In the genomic region with DNA sequence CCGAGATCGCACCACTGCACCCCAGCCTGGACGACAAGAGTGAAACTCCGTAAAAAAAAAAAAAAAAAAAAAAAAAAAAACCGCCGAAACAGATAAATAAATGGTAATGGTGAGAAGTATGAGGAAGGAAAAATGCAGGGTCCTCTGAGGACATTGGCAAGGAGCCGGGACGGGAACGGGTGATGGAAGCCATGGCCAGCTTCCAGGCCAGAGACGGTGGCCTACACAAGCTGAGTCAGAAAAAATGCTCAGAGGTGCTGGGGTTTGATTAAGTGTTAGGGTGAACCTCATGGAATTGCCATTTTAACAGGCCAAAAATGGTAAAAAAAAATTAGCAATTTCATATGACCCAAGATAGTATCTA, we compare ENCODE assay signal across 1 cellular context.
TF ChIP-seq lines count a peak whose summit lies in the region.

No MANE protein-coding gene starts in this region.

TF ChIP-seq in SK-N-SH, 30 proteins besides CTCF, POLR2A, EP300 and RAD21 (continued from another document):
- TF ChIP-seq TAF1 (IDR thresholded peaks at IDR 0.05; ENCODE audit: borderline replicate concordance, low read depth, low read length): no peak
- no peak for TF ChIP-seq CHD2 (IDR thresholded peaks at IDR 0.05; ENCODE audit: low read length, partially characterized antibody)
- TF ChIP-seq, protein P1, sequence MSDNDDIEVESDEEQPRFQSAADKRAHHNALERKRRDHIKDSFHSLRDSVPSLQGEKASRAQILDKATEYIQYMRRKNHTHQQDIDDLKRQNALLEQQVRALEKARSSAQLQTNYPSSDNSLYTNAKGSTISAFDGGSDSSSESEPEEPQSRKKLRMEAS (IDR thresholded peaks at IDR 0.05; ENCODE audit: low read depth): no peak
- TF ChIP-seq, protein P2, sequence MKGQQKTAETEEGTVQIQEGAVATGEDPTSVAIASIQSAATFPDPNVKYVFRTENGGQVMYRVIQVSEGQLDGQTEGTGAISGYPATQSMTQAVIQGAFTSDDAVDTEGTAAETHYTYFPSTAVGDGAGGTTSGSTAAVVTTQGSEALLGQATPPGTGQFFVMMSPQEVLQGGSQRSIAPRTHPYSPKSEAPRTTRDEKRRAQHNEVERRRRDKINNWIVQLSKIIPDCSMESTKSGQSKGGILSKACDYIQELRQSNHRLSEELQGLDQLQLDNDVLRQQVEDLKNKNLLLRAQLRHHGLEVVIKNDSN (IDR thresholded peaks at IDR 0.05; ENCODE audit: borderline replicate concordance, low read depth): no peak
- 0 out of 2 replicates have a peak, but pooled peaks have one; percentile 14 for TF ChIP-seq JUND (IDR thresholded peaks at IDR 0.05)
- no peak for TF ChIP-seq EZH2phosphoT487 (IDR thresholded peaks at IDR 0.05; ENCODE audit: borderline replicate concordance, low read depth)
- no peak for TF ChIP-seq FOXM1 (IDR thresholded peaks at IDR 0.05; ENCODE audit: low read depth)
- TF ChIP-seq SMC3 (IDR thresholded peaks at IDR 0.05; ENCODE audit: low read depth, low read length): no peak
- TF ChIP-seq SIN3A (IDR thresholded peaks at IDR 0.05; ENCODE audit: borderline replicate concordance, low read depth, low read length): no peak
- peak; percentile 38; the same call in 1 of the 2 replicates for TF ChIP-seq FOSL2 (IDR thresholded peaks at IDR 0.05; ENCODE audit: borderline replicate concordance, low read depth)
- TF ChIP-seq RFX5 (IDR thresholded peaks at IDR 0.05; ENCODE audit: low read length): no peak
- TF ChIP-seq RCOR1 (IDR thresholded peaks at IDR 0.05; ENCODE audit: low read length): no peak
- peak; percentile 30; the same call in 1 of the 2 replicates for TF ChIP-seq YY1 (IDR thresholded peaks at IDR 0.05; ENCODE audit: low read depth)
- TF ChIP-seq TEAD4 (IDR thresholded peaks at IDR 0.05; ENCODE audit: borderline replicate concordance, insufficient read depth): no peak
- TF ChIP-seq, protein P3, sequence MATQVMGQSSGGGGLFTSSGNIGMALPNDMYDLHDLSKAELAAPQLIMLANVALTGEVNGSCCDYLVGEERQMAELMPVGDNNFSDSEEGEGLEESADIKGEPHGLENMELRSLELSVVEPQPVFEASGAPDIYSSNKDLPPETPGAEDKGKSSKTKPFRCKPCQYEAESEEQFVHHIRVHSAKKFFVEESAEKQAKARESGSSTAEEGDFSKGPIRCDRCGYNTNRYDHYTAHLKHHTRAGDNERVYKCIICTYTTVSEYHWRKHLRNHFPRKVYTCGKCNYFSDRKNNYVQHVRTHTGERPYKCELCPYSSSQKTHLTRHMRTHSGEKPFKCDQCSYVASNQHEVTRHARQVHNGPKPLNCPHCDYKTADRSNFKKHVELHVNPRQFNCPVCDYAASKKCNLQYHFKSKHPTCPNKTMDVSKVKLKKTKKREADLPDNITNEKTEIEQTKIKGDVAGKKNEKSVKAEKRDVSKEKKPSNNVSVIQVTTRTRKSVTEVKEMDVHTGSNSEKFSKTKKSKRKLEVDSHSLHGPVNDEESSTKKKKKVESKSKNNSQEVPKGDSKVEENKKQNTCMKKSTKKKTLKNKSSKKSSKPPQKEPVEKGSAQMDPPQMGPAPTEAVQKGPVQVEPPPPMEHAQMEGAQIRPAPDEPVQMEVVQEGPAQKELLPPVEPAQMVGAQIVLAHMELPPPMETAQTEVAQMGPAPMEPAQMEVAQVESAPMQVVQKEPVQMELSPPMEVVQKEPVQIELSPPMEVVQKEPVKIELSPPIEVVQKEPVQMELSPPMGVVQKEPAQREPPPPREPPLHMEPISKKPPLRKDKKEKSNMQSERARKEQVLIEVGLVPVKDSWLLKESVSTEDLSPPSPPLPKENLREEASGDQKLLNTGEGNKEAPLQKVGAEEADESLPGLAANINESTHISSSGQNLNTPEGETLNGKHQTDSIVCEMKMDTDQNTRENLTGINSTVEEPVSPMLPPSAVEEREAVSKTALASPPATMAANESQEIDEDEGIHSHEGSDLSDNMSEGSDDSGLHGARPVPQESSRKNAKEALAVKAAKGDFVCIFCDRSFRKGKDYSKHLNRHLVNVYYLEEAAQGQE (IDR thresholded peaks at IDR 0.05; ENCODE audit: low read depth, low read length): no peak; the same call in 1 of the 2 replicates
- TF ChIP-seq GABPA (IDR thresholded peaks at IDR 0.05; ENCODE audit: low read depth): no peak
- TF ChIP-seq NRF1 (IDR thresholded peaks at IDR 0.05; ENCODE audit: low read depth, low read length): no peak
